10 cellular contexts compared by ENCODE assay signal in genomic region chr12:123474493-123475255, GRCh38. TPM values are rescaled to one million over a fixed set of nuclear protein-coding genes. Genes with fewer than 3 reads are reported as not detected.
DNase-seq lines count a peak whose midpoint lies in the region; ATAC-seq and TF ChIP-seq lines count a peak whose summit lies in the region.
"Had no signal": no experiment of that assay in that cellular context is flagged by ENCODE, and none has a peak within 500 bp of the region (broad histone marks: within the 10 kb centered on the region; RNA-seq: fewer than 3 reads in every experiment).

No MANE protein-coding gene starts in this region.

- no peaks in the 10 kb centered on the region for H3K9me3 Mint-ChIP-seq in activated naive CD4-positive, alpha-beta T cell treated with anti-CD3 and anti-CD28 coated beads, Interleukin-2, amount 50 U/mL, for 24 hours

- H3K4me3 ChIP-seq in ascending aorta (peak overlapping the region in 1 of 2 donors; percentile 15), suprapubic skin (no peak overlapping the region)

- H3K9me3 ChIP-seq in ascending aorta (no peaks in the 10 kb centered on the region), suprapubic skin (no peaks in the 10 kb centered on the region)

- H3K4me1 Mint-ChIP-seq in activated naive CD4-positive, alpha-beta T cell treated with anti-CD3 and anti-CD28 coated beads, Interleukin-2, amount 50 U/mL, for 24 hours: peaks cover 38% of the 10 kb centered on the region

- no peaks in the 10 kb centered on the region for H3K27me3 ChIP-seq in ascending aorta
- H3K27me3 ChIP-seq in layer of hippocampus (ENCODE audit: control insufficient read depth, insufficient read depth, low read length): no peaks in the 10 kb centered on the region
- no peaks in the 10 kb centered on the region for H3K27me3 ChIP-seq in suprapubic skin

- TF ChIP-seq CTCF in ascending aorta (IDR thresholded peaks at IDR 0.05) (no peak), suprapubic skin (IDR thresholded peaks at IDR 0.05) (no peak)

- peak overlapping the region; percentile 85 for H3K4me3 Mint-ChIP-seq in activated naive CD4-positive, alpha-beta T cell treated with anti-CD3 and anti-CD28 coated beads, Interleukin-2, amount 50 U/mL, for 24 hours

- no peaks in the 10 kb centered on the region for H3K27me3 Mint-ChIP-seq in activated naive CD4-positive, alpha-beta T cell treated with anti-CD3 and anti-CD28 coated beads, Interleukin-2, amount 50 U/mL, for 24 hours

- no peak for DNase-seq in activated naive CD4-positive, alpha-beta T cell (lab: John Stamatoyannopoulos, UW)
- DNase-seq in ascending aorta (ENCODE audit: low spot score in 2 of 2) (no peak), suprapubic skin (ENCODE audit: low spot score in 2 of 2) (no peak), T1000 (lab: John Stamatoyannopoulos, UW) (no peak), AG20443 (ENCODE audit: low spot score) (no peak)
- DNase-seq: effector CD8-positive, alpha-beta T cell; NCI-H774 had no signal

- 79% methylated on average over 13 of the region's 13 CpGs for WGBS in suprapubic skin

- H3K4me1 ChIP-seq in ascending aorta (peaks cover 13 to 34% of the 10 kb centered on the region in 2 donors), suprapubic skin (peaks cover 6% of the 10 kb centered on the region)

- intact Hi-C loops in ascending aorta (cut with DNase I): loop anchor here (5.0 kb wide), 1 partner anchor 37 kb away; the partner anchor contains the start of gene RILPL2

- ATAC-seq in GM21447 (IDR thresholded peaks at IDR 0.05; ENCODE audit: unreplicated experiment): no peak

- peak overlapping the region; percentile 97 for H3K27ac Mint-ChIP-seq in activated naive CD4-positive, alpha-beta T cell treated with anti-CD3 and anti-CD28 coated beads, Interleukin-2, amount 50 U/mL, for 24 hours

- H3K36me3 Mint-ChIP-seq in activated naive CD4-positive, alpha-beta T cell treated with anti-CD3 and anti-CD28 coated beads, Interleukin-2, amount 50 U/mL, for 24 hours: no peaks in the 10 kb centered on the region

- no peak for TF ChIP-seq POLR2A in suprapubic skin (IDR thresholded peaks at IDR 0.05)

- H3K36me3 ChIP-seq in ascending aorta (peaks cover 27 to 30% of the 10 kb centered on the region in 2 donors), suprapubic skin (peaks cover 50% of the 10 kb centered on the region)

- H3K27ac ChIP-seq in ascending aorta (peak overlapping the region; percentile 76 to 81), layer of hippocampus (ENCODE audit: low read depth, low read length) (peak overlapping the region; percentile 38), suprapubic skin (no peak overlapping the region)

- TF ChIP-seq EP300 in suprapubic skin (IDR thresholded peaks at IDR 0.05): no peak

RNA-seq across cellular contexts. Expression of gene SNRNP35, which starts 16.7 kb away (rescaled TPM):
- total RNA-seq in ascending aorta (5.9 TPM), suprapubic skin (10 to 100 TPM; 16.2 to 33.8 (median 20.3) TPM)

RNA-seq across cellular contexts. Expression of gene RILPL2, which starts 38.2 kb away (rescaled TPM):
- total RNA-seq in ascending aorta (7.2 TPM), suprapubic skin (1 to 10 TPM; 3.2 to 6.1 (median 4.3) TPM)

RNA-seq across cellular contexts. Expression of gene RILPL1, which starts 58.8 kb away (rescaled TPM):
- total RNA-seq in ascending aorta (1.5 TPM), suprapubic skin (10 to 100 TPM; 16.4 to 36.2 (median 24.2) TPM)
